9 cellular contexts compared by ENCODE assay signal in the genomic region with DNA sequence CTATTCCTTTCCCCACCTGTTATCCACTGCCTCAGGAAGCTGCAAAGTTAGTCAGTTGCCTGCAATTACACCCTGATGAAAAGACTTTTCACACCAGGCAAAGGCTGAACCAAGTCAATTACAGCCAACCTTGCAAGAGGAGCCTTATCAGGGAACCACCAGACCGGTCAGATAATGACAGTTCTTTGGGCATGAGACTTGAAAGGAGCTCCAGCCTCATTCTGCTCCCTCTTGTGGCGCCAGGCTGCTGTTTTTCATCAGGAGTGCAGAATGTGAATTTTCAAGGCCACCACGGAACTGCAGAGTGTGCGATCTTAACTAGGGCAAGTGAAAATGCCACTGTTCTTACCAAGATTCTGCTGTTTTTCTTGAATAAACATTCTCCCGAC. TPM values are rescaled to one million over a fixed set of nuclear protein-coding genes. Genes with fewer than 3 reads are reported as not detected.
DNase-seq lines count a peak whose midpoint lies in the region; ATAC-seq and TF ChIP-seq lines count a peak whose summit lies in the region.
"Had no signal": no experiment of that assay in that cellular context is flagged by ENCODE, and none has a peak within 500 bp of the region (broad histone marks: within the 10 kb centered on the region; RNA-seq: fewer than 3 reads in every experiment).

No MANE protein-coding gene starts in this region.

- H3K4me3 Mint-ChIP-seq in natural killer cell, result no peak overlapping the region
- H3K4me3 Mint-ChIP-seq in natural killer cell treated with Interleukin-12 subunit alpha and Interleukin-12 subunit beta and Interleukin-15 and Interleukin-18, amount 100 ng/mL, for 72 hours, result no peak overlapping the region
- H3K4me3 Mint-ChIP-seq: central memory CD8-positive, alpha-beta T cell had no signal

- H3K27me3 Mint-ChIP-seq in natural killer cell (ENCODE audit: low read depth in 2 of 2), result no peaks in the 10 kb centered on the region
- peaks cover 0 to 5% of the 10 kb centered on the region in 2 donors for H3K27me3 Mint-ChIP-seq in natural killer cell treated with Interleukin-12 subunit alpha and Interleukin-12 subunit beta and Interleukin-15 and Interleukin-18, amount 100 ng/mL, for 72 hours
- H3K27me3 Mint-ChIP-seq: central memory CD8-positive, alpha-beta T cell had no signal

- peak; percentile 11 for TF ChIP-seq CTCF in natural killer cell (IDR thresholded peaks at IDR 0.05)

- ATAC-seq in natural killer cell (peak; percentile 42 to 61 (median 44)), GM18868 (IDR thresholded peaks at IDR 0.05; ENCODE audit: unreplicated experiment) (no peak)
- ATAC-seq in natural killer cell treated with Interleukin-12 subunit alpha and Interleukin-12 subunit beta and Interleukin-15 and Interleukin-18, amount 100 ng/mL, for 72 hours, result no peak

- no peak overlapping the region for H3K27ac Mint-ChIP-seq in natural killer cell
- no peak overlapping the region for H3K27ac Mint-ChIP-seq in natural killer cell treated with Interleukin-12 subunit alpha and Interleukin-12 subunit beta and Interleukin-15 and Interleukin-18, amount 100 ng/mL, for 72 hours

- no peaks in the 10 kb centered on the region for H3K36me3 Mint-ChIP-seq in natural killer cell
- no peaks in the 10 kb centered on the region for H3K36me3 Mint-ChIP-seq in natural killer cell treated with Interleukin-12 subunit alpha and Interleukin-12 subunit beta and Interleukin-15 and Interleukin-18, amount 100 ng/mL, for 72 hours

- no peak for DNase-seq in natural killer cell
- DNase-seq in natural killer cell treated with Interleukin-12 subunit alpha and Interleukin-12 subunit beta and Interleukin-15 and Interleukin-18, amount 100 ng/mL, for 72 hours (ENCODE audit: low spot score), result no peak
- peak; percentile 67 for DNase-seq in NCI-H146 (lab: John Stamatoyannopoulos, UW)
- DNase-seq in activated CD4-positive, alpha-beta T cell treated with anti-CD3 and anti-CD28 coated beads, Interleukin-2, amount 50 U/mL, for 4 hours, result peak; percentile 20 to 21
- peak; percentile 91 for DNase-seq in globus pallidus (ENCODE audit: low spot score)
- peak; percentile 44 to 96 (median 77) for DNase-seq in posterior cingulate gyrus
- DNase-seq in activated CD4-positive, CD25-positive, alpha-beta regulatory T cell treated with anti-CD3 and anti-CD28 coated beads, Interleukin-2, amount 50 U/mL, for 72 hours, result no peak

- intact Hi-C loops in natural killer cell (cut with micrococcal nuclease) (no loop called here), posterior cingulate gyrus (cut with DNase I) (loop anchor here (1.0 kb wide), 1 partner anchor 86 kb away; no protein-coding TSS in a partner anchor)

- H3K4me1 Mint-ChIP-seq in natural killer cell, result peaks cover 0 to 5% of the 10 kb centered on the region in 2 donors
- H3K4me1 Mint-ChIP-seq in natural killer cell treated with Interleukin-12 subunit alpha and Interleukin-12 subunit beta and Interleukin-15 and Interleukin-18, amount 100 ng/mL, for 72 hours (ENCODE audit: low read depth in 2 of 2), result peaks cover 6 to 10% of the 10 kb centered on the region in 2 donors

- no peaks in the 10 kb centered on the region for H3K9me3 Mint-ChIP-seq in natural killer cell
- H3K9me3 Mint-ChIP-seq in natural killer cell treated with Interleukin-12 subunit alpha and Interleukin-12 subunit beta and Interleukin-15 and Interleukin-18, amount 100 ng/mL, for 72 hours, result no peaks in the 10 kb centered on the region
- H3K9me3 Mint-ChIP-seq: central memory CD8-positive, alpha-beta T cell had no signal

RNA-seq across cellular contexts. Expression of a gene that starts 22.5 kb away (rescaled TPM):
- 1 to 10 TPM in 2 of 3 donors, under 1 TPM in 1; 0.35 to 1.8 (median 1.2) TPM for total RNA-seq in natural killer cell
- not detected for total RNA-seq in natural killer cell treated with Interleukin-12 subunit alpha and Interleukin-12 subunit beta and Interleukin-15 and Interleukin-18, amount 100 ng/mL, for 72 hours

RNA-seq across cellular contexts. Expression of a gene that starts 29.5 kb away (rescaled TPM):
- total RNA-seq in natural killer cell, result 1 to 10 TPM; 1.7 to 7.1 (median 6.1) TPM
- total RNA-seq in natural killer cell treated with Interleukin-12 subunit alpha and Interleukin-12 subunit beta and Interleukin-15 and Interleukin-18, amount 100 ng/mL, for 72 hours, result under 1 TPM in 1 of 2 donors, not detected in 1; 0.29 TPM

Comparison
In these comparisons a context has a peak if more than half of its experiments do, and no peak if none do; other contexts are left out.
1. ATAC-seq: peak in natural killer cell (3 of 3); none in natural killer cell treated with Interleukin-12 subunit alpha and Interleukin-12 subunit beta and Interleukin-15 and Interleukin-18, amount 100 ng/mL, for 72 hours (0 of 2) and GM18868 (single experiment).
2. DNase-seq: peak in NCI-H146 (single experiment), activated CD4-positive, alpha-beta T cell treated with anti-CD3 and anti-CD28 coated beads, Interleukin-2, amount 50 U/mL, for 4 hours (2 of 2), globus pallidus (single experiment) and posterior cingulate gyrus (10 of 10); none in natural killer cell (single experiment), natural killer cell treated with Interleukin-12 subunit alpha and Interleukin-12 subunit beta and Interleukin-15 and Interleukin-18, amount 100 ng/mL, for 72 hours (single experiment) and activated CD4-positive, CD25-positive, alpha-beta regulatory T cell treated with anti-CD3 and anti-CD28 coated beads, Interleukin-2, amount 50 U/mL, for 72 hours (single experiment).